ENCODE assay signal across 1 cellular context in genomic region chr10:120456626-120457430, GRCh38.
TF ChIP-seq lines count a peak whose summit lies in the region.

Gene PLPP4 (plus strand): TSS chr10:120457227. CDS start chr10:120457306, 79 bp downstream.

TF ChIP-seq in HEK293, 187 proteins besides CTCF, POLR2A, EP300 and RAD21 (continued from another document):
- TF ChIP-seq ZBTB17 (tag by site-specific recombination; IDR thresholded peaks at IDR 0.05) (peak; percentile 2; the same call in 1 of the 2 replicates), ZNF645 (tag by site-specific recombination; IDR thresholded peaks at IDR 0.05) (no peak), ZNF398 (tag by site-specific recombination; IDR thresholded peaks at IDR 0.05) (peak; percentile 7; the same call in 1 of the 2 replicates), TCF7L2 (IDR thresholded peaks at IDR 0.05; ENCODE audit: borderline replicate concordance, low read depth, low read length) (no peak), ZNF335 (tag by site-specific recombination; conservative IDR thresholded peaks at IDR 0.05) (peak; percentile 73; the same call in 1 of the 2 replicates), ZNF2 (tag by site-specific recombination; IDR thresholded peaks at IDR 0.05) (no peak), SP3 (tag by site-specific recombination; IDR thresholded peaks at IDR 0.05) (peak; percentile 18), ZBTB11 (tag by site-specific recombination; conservative IDR thresholded peaks at IDR 0.05; ENCODE audit: low read depth) (no peak), ZBTB20 (tag by site-specific recombination; IDR thresholded peaks at IDR 0.05) (peak; percentile 66), ZSCAN30 (tag by site-specific recombination; IDR thresholded peaks at IDR 0.05) (peak; percentile 63; the same call in 1 of the 2 replicates), GLIS1 (tag by site-specific recombination; IDR thresholded peaks at IDR 0.05) (peak; percentile 90), HOXA7 (CRISPR knock-in tag; IDR thresholded peaks at IDR 0.05; ENCODE audit: borderline replicate concordance) (no peak), ZBTB44 (tag by site-specific recombination; IDR thresholded peaks at IDR 0.05) (0 out of 2 replicates have a peak, but pooled peaks have one; percentile 38), ZIC2 (tag by site-specific recombination; IDR thresholded peaks at IDR 0.05) (peak; percentile 58), ZNF175 (tag by site-specific recombination; IDR thresholded peaks at IDR 0.05) (no peak), ZNF792 (tag by site-specific recombination; IDR thresholded peaks at IDR 0.05) (no peak), ZBTB48 (tag by site-specific recombination; IDR thresholded peaks at IDR 0.05) (peak; percentile 93), ZNF37A (tag by site-specific recombination; IDR thresholded peaks at IDR 0.05) (0 out of 2 replicates have a peak, but pooled peaks have one; percentile 38), ZBTB8A (tag by site-specific recombination; IDR thresholded peaks at IDR 0.05) (peak; percentile 40; the same call in 1 of the 2 replicates), ZNF707 (tag by site-specific recombination; IDR thresholded peaks at IDR 0.05) (no peak)
